Comparison of ENCODE assay signal across 18 cellular contexts in genomic region chr5:177602458-177602830, GRCh38.
"Had no signal": no experiment of that assay in that cellular context is flagged by ENCODE, and none has a peak within 500 bp of the region (broad histone marks: within the 10 kb centered on the region; RNA-seq: fewer than 3 reads in every experiment).

No MANE protein-coding gene starts in this region.

- H3K9me3 Mint-ChIP-seq: activated T-helper 1 cell treated with anti-CD3 and anti-CD28 coated beads, Interleukin-12 subunit alpha, Interleukin-12 subunit beta, Interleukin-2, Interleukin-4 antibody, amounts not matched to agents 30 ng/mL and 10 ng/mL and 1 ng/mL, durations not matched to agents 14 hours and 24 hours and 36 hours; naive thymus-derived CD8-positive, alpha-beta T cell; stimulated activated naive CD8-positive, alpha-beta T cell treated with anti-CD3 and anti-CD28 coated beads, Interleukin-15, amount 100 ng/mL, for 72 hours had no signal

- H3K27ac ChIP-seq: ascending aorta, breast epithelium, suprapubic skin, transverse colon, vagina had no signal

- H3K36me3 ChIP-seq: breast epithelium, transverse colon, vagina had no signal

- ATAC-seq: activated CD4-positive, CD25-positive, alpha-beta regulatory T cell treated with anti-CD3 and anti-CD28 coated beads, Interleukin-2, amount 50 U/mL, for 24 hours; left ventricle myocardium superior; naive thymus-derived CD8-positive, alpha-beta T cell; right cardiac atrium; stimulated activated naive CD8-positive, alpha-beta T cell treated with anti-CD3 and anti-CD28 coated beads, Interleukin-15, amount 100 ng/mL, for 72 hours had no signal

- H3K27me3 ChIP-seq: ascending aorta, breast epithelium, suprapubic skin, transverse colon, vagina had no signal

- H3K9me3 ChIP-seq: ascending aorta, breast epithelium, suprapubic skin, transverse colon, vagina had no signal

- DNase-seq: activated CD4-positive, alpha-beta T cell treated with anti-CD3 and anti-CD28 coated beads, Interleukin-2, amount 50 U/mL, for 1 hour; dermis blood vessel endothelial cell; effector memory CD4-positive, alpha-beta T cell; immature natural killer cell; kidney glomerular epithelial cell; left ventricle myocardium superior; naive thymus-derived CD8-positive, alpha-beta T cell; nucleus accumbens; right cardiac atrium; stimulated activated naive CD8-positive, alpha-beta T cell treated with anti-CD3 and anti-CD28 coated beads, Interleukin-15, amount 100 ng/mL, for 72 hours; transverse colon had no signal

- H3K27ac Mint-ChIP-seq: activated T-helper 1 cell treated with anti-CD3 and anti-CD28 coated beads, Interleukin-12 subunit alpha, Interleukin-12 subunit beta, Interleukin-2, Interleukin-4 antibody, amounts not matched to agents 30 ng/mL and 10 ng/mL and 1 ng/mL, durations not matched to agents 14 hours and 24 hours and 36 hours; progenitor cell of endocrine pancreas; stimulated activated naive CD8-positive, alpha-beta T cell treated with anti-CD3 and anti-CD28 coated beads, Interleukin-15, amount 100 ng/mL, for 72 hours had no signal

- H3K4me3 ChIP-seq: ascending aorta, breast epithelium, suprapubic skin, transverse colon, vagina had no signal

- H3K27me3 Mint-ChIP-seq: naive thymus-derived CD8-positive, alpha-beta T cell; progenitor cell of endocrine pancreas; stimulated activated naive CD8-positive, alpha-beta T cell treated with anti-CD3 and anti-CD28 coated beads, Interleukin-15, amount 100 ng/mL, for 72 hours had no signal

- H3K4me3 Mint-ChIP-seq: stimulated activated naive CD8-positive, alpha-beta T cell treated with anti-CD3 and anti-CD28 coated beads, Interleukin-15, amount 100 ng/mL, for 72 hours had no signal
